13 cellular contexts compared by ENCODE assay signal in genomic region chr13:112623051-112623711, GRCh38. TPM values are rescaled to one million over a fixed set of nuclear protein-coding genes. Genes with fewer than 3 reads are reported as not detected.
DNase-seq lines count a peak whose midpoint lies in the region; ATAC-seq and TF ChIP-seq lines count a peak whose summit lies in the region.
"Had no signal": no experiment of that assay in that cellular context is flagged by ENCODE, and none has a peak within 500 bp of the region (broad histone marks: within the 10 kb centered on the region; RNA-seq: fewer than 3 reads in every experiment).

No MANE protein-coding gene starts in this region.

- no peaks in the 10 kb centered on the region for H3K9me3 Mint-ChIP-seq in activated naive CD4-positive, alpha-beta T cell treated with anti-CD3 and anti-CD28 coated beads, Interleukin-2, amount 10 ng/mL, durations not matched to agents 7 days and 5 days
- H3K9me3 Mint-ChIP-seq in activated CD4-positive, alpha-beta T cell treated with anti-CD3 and anti-CD28 coated beads for 36 hours (ENCODE audit: low read depth), result no peaks in the 10 kb centered on the region
- H3K9me3 Mint-ChIP-seq: CD4-positive, CD25-positive, alpha-beta regulatory T cell had no signal

- H3K27ac ChIP-seq in caudate nucleus (ENCODE audit: low read depth, low read length), result no peak overlapping the region
- H3K27ac ChIP-seq in psoas muscle, result no peak overlapping the region
- H3K27ac ChIP-seq: BLaER1 treated with 17β-estradiol and CSF1 and Interleukin-3, amounts not matched to agents 10 nM and 100 nM had no signal

- DNase-seq in activated naive CD4-positive, alpha-beta T cell treated with anti-CD3 and anti-CD28 coated beads, Interleukin-2, amount 10 ng/mL, durations not matched to agents 7 days and 5 days, result no peak
- no peak for DNase-seq in activated naive CD4-positive, alpha-beta T cell (lab: John Stamatoyannopoulos, UW)
- peak; percentile 74 for DNase-seq in NCI-H69 (lab: John Stamatoyannopoulos, UW)
- peak; percentile 76 for DNase-seq in mesenteric fat pad (ENCODE audit: low spot score)
- no peak for DNase-seq in caudate nucleus (lab: John Stamatoyannopoulos, UW)
- DNase-seq in activated CD4-positive, alpha-beta T cell treated with anti-CD3 and anti-CD28 coated beads for 36 hours, result no peak
- DNase-seq in retina, result no peak
- no peak for DNase-seq in psoas muscle
- DNase-seq: ACHN; CD4-positive, CD25-positive, alpha-beta regulatory T cell; DMS53 had no signal

- CTCF ChIA-PET in activated naive CD4-positive, alpha-beta T cell treated with anti-CD3 and anti-CD28 coated beads, Interleukin-2, amount 10 ng/mL, durations not matched to agents 7 days and 5 days (lab: Charles Lee), result no interaction called here
- CTCF ChIA-PET in activated CD4-positive, alpha-beta T cell treated with anti-CD3 and anti-CD28 coated beads for 36 hours (lab: Charles Lee), result interaction anchor here (0.9 kb wide), 1 partner anchor 17 kb away, joined by 3 read pairs; no protein-coding TSS in a partner anchor

- peak overlapping the region; percentile 62 for H3K27ac Mint-ChIP-seq in activated naive CD4-positive, alpha-beta T cell treated with anti-CD3 and anti-CD28 coated beads, Interleukin-2, amount 10 ng/mL, durations not matched to agents 7 days and 5 days
- H3K27ac Mint-ChIP-seq in activated CD4-positive, alpha-beta T cell treated with anti-CD3 and anti-CD28 coated beads for 36 hours, result no peak overlapping the region
- H3K27ac Mint-ChIP-seq: CD4-positive, CD25-positive, alpha-beta regulatory T cell had no signal

- intact Hi-C loops in activated CD4-positive, alpha-beta T cell treated with anti-CD3 and anti-CD28 coated beads for 36 hours (cut with DNase I, micrococcal nuclease), result no loop called here
- intact Hi-C loops in psoas muscle (cut with DNase I), result no loop called here

- H3K4me1 Mint-ChIP-seq in activated naive CD4-positive, alpha-beta T cell treated with anti-CD3 and anti-CD28 coated beads, Interleukin-2, amount 10 ng/mL, durations not matched to agents 7 days and 5 days, result no peaks in the 10 kb centered on the region
- no peaks in the 10 kb centered on the region for H3K4me1 Mint-ChIP-seq in activated CD4-positive, alpha-beta T cell treated with anti-CD3 and anti-CD28 coated beads for 36 hours
- H3K4me1 Mint-ChIP-seq: CD4-positive, CD25-positive, alpha-beta regulatory T cell had no signal

- TF ChIP-seq CTCF in psoas muscle (IDR thresholded peaks at IDR 0.05), result no peak

- no peaks in the 10 kb centered on the region for H3K4me1 ChIP-seq in psoas muscle
- H3K4me1 ChIP-seq: HAP-1 had no signal

- 77 to 83% (median 79%) methylated on average over 17 of the region's 17 CpGs for WGBS in psoas muscle, 3 donors

- no peaks in the 10 kb centered on the region for H3K36me3 ChIP-seq in psoas muscle (ENCODE audit: insufficient read depth in 1 of 2, low read depth in 1 of 2)
- H3K36me3 ChIP-seq: BLaER1 treated with 17β-estradiol and CSF1 and Interleukin-3, amounts not matched to agents 10 nM and 100 nM; HAP-1 had no signal

- no peak for ATAC-seq in activated CD4-positive, alpha-beta T cell treated with anti-CD3 and anti-CD28 coated beads for 36 hours
- ATAC-seq in psoas muscle, result no peak

- peaks cover 0 to 25% (median 7%) of the 10 kb centered on the region in 3 donors for H3K27me3 ChIP-seq in psoas muscle (ENCODE audit: insufficient read depth in 3 of 3, low read length in 2 of 3)
- H3K27me3 ChIP-seq: BLaER1 treated with 17β-estradiol and CSF1 and Interleukin-3, amounts not matched to agents 10 nM and 100 nM had no signal

- H3K9me3 ChIP-seq in psoas muscle, result no peaks in the 10 kb centered on the region
- H3K9me3 ChIP-seq: BLaER1 treated with 17β-estradiol and CSF1 and Interleukin-3, amounts not matched to agents 10 nM and 100 nM; HAP-1 had no signal

- no peaks in the 10 kb centered on the region for H3K36me3 Mint-ChIP-seq in activated naive CD4-positive, alpha-beta T cell treated with anti-CD3 and anti-CD28 coated beads, Interleukin-2, amount 10 ng/mL, durations not matched to agents 7 days and 5 days
- no peaks in the 10 kb centered on the region for H3K36me3 Mint-ChIP-seq in activated CD4-positive, alpha-beta T cell treated with anti-CD3 and anti-CD28 coated beads for 36 hours (ENCODE audit: low read depth)
- H3K36me3 Mint-ChIP-seq: CD4-positive, CD25-positive, alpha-beta regulatory T cell had no signal

- no peak overlapping the region for H3K4me3 Mint-ChIP-seq in activated naive CD4-positive, alpha-beta T cell treated with anti-CD3 and anti-CD28 coated beads, Interleukin-2, amount 10 ng/mL, durations not matched to agents 7 days and 5 days
- H3K4me3 Mint-ChIP-seq in activated CD4-positive, alpha-beta T cell treated with anti-CD3 and anti-CD28 coated beads for 36 hours, result no peak overlapping the region
- H3K4me3 Mint-ChIP-seq: CD4-positive, CD25-positive, alpha-beta regulatory T cell had no signal

- POLR2A ChIA-PET in activated CD4-positive, alpha-beta T cell treated with anti-CD3 and anti-CD28 coated beads for 36 hours (lab: Charles Lee), result no interaction called here

- H3K4me3 ChIP-seq in psoas muscle, result no peak overlapping the region
- H3K4me3 ChIP-seq: BLaER1 treated with 17β-estradiol and CSF1 and Interleukin-3, amounts not matched to agents 10 nM and 100 nM; HAP-1 had no signal

- H3K27me3 Mint-ChIP-seq in activated naive CD4-positive, alpha-beta T cell treated with anti-CD3 and anti-CD28 coated beads, Interleukin-2, amount 10 ng/mL, durations not matched to agents 7 days and 5 days, result peaks cover 33% of the 10 kb centered on the region
- peaks cover 3% of the 10 kb centered on the region for H3K27me3 Mint-ChIP-seq in activated CD4-positive, alpha-beta T cell treated with anti-CD3 and anti-CD28 coated beads for 36 hours

RNA-seq across cellular contexts. Expression of gene TUBGCP3, which starts 35.2 kb away (rescaled TPM):
- 27.3 TPM for total RNA-seq in mesenteric fat pad
- 10 to 100 TPM; 57.2 to 60.5 TPM for total RNA-seq in activated CD4-positive, alpha-beta T cell treated with anti-CD3 and anti-CD28 coated beads for 36 hours
- total RNA-seq in psoas muscle, result 10 to 100 TPM in 3 of 4 donors, 1 to 10 TPM in 1; 7.4 to 15.3 (median 14.3) TPM
- 10 to 100 TPM in 1 of 3 donors, 1 to 10 TPM in 2; 8.3 to 13.1 (median 8.4) TPM for polyA plus RNA-seq in psoas muscle

Comparison
In these comparisons a context has a peak if more than half of its experiments do, and no peak if none do; other contexts are left out.
1. DNase-seq: peak in NCI-H69 (single experiment) and mesenteric fat pad (single experiment); none in activated naive CD4-positive, alpha-beta T cell treated with anti-CD3 and anti-CD28 coated beads, Interleukin-2, amount 10 ng/mL, durations not matched to agents 7 days and 5 days (single experiment), activated naive CD4-positive, alpha-beta T cell (0 of 4), caudate nucleus (0 of 61), activated CD4-positive, alpha-beta T cell treated with anti-CD3 and anti-CD28 coated beads for 36 hours (single experiment), retina (single experiment) and psoas muscle (0 of 2).